Comparison of ENCODE assay signal across 1 cellular context in genomic region chr20:45892049-45892816, GRCh38.
TF ChIP-seq lines count a peak whose summit lies in the region.

No MANE protein-coding gene starts in this region.

TF ChIP-seq in endothelial cell of umbilical vein, 7 proteins besides CTCF, POLR2A, EP300 and RAD21:
- no peak for TF ChIP-seq GATA2 (IDR thresholded peaks at IDR 0.05; ENCODE audit: insufficient read depth, insufficient read length, low read depth, low read length)
- no peak for TF ChIP-seq POLR2AphosphoS5 (IDR thresholded peaks at IDR 0.05; ENCODE audit: insufficient read depth, low read depth, low read length)
- TF ChIP-seq EZH2 (IDR thresholded peaks at IDR 0.05; ENCODE audit: borderline replicate concordance, low read depth, low read length, severe bottlenecking): no peak
- TF ChIP-seq JUN (IDR thresholded peaks at IDR 0.05; ENCODE audit: borderline replicate concordance, insufficient read depth, insufficient read length, low read depth): no peak
- no peak for TF ChIP-seq MYC (IDR thresholded peaks at IDR 0.05; ENCODE audit: low read depth, low read length)
- TF ChIP-seq MAX (IDR thresholded peaks at IDR 0.05; ENCODE audit: insufficient read depth, insufficient read length): no peak
- TF ChIP-seq FOS (IDR thresholded peaks at IDR 0.05; ENCODE audit: borderline replicate concordance, insufficient read depth, low read length): no peak
